1 cellular context compared by ENCODE assay signal in the genomic region with DNA sequence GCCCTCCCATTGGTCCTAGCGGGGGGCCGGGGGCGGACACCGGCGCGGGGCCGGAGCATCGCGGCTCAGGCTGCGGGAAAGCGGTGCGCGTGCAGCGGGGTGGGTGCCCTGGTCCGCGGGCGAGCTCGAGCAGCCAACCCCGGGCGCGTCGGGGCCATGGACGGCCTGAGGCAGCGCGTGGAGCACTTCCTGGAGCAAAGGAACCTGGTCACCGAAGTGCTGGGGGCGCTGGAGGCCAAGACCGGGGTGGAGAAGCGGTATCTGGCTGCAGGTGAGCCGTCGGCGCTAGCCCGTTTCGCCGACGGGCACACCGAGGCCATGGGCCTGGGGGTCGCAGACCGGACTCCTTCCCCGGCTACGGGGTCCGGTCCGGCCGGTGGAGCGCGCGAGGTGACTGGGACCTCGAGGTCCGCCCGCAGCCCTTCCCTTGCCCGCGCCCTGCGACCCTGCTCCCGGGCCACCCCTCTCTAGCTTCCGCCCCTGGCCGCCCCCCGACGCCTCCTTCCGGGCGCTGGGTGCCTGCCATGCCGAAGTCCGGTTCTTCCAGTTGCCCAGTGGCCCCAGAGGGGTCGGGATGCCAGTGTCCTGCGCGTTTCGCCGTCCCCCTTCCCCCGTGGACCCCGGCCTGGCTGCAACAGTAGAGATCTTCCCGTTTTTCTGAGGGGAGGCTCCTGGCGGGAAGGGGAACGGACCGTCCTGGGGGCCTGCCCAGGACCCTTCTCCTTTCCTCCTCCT.
A peak's percentile ranks its signal among the peaks of the same experiment; 100 is the strongest.
TF ChIP-seq lines count a peak whose summit lies in the region.

A gene (plus strand): TSS at position 68 of the 735 bp plus-strand sequence. CDS start 89 bp downstream, at position 157.

TF ChIP-seq in GM12878, 131 proteins besides CTCF, POLR2A, EP300 and RAD21 (continued from another document):
- TF ChIP-seq SMARCA5 (IDR thresholded peaks at IDR 0.05) (0 out of 2 replicates have a peak, but pooled peaks have one; percentile 42), DPF2 (IDR thresholded peaks at IDR 0.05) (peak; percentile 51; the same call in 1 of the 2 replicates), TCF7 (IDR thresholded peaks at IDR 0.05; ENCODE audit: borderline replicate concordance) (no peak), BHLHE40 (IDR thresholded peaks at IDR 0.05; ENCODE audit: borderline replicate concordance in 1 of 2, low read depth in 2 of 2, low read length in 1 of 2) (peak in 1 of 2 experiments; percentile 70; a peak in 2 of 4 replicates), GATAD2B (conservative IDR thresholded peaks at IDR 0.05; ENCODE audit: low read depth) (peak; percentile 89), LARP7 (IDR thresholded peaks at IDR 0.05) (peak; percentile 96), MTA3 (IDR thresholded peaks at IDR 0.05; ENCODE audit: borderline replicate concordance, low read length) (no peak), BACH1 (IDR thresholded peaks at IDR 0.05; ENCODE audit: borderline replicate concordance) (peak; percentile 53; the same call in 1 of the 2 replicates), EGR1 (IDR thresholded peaks at IDR 0.05; ENCODE audit: borderline replicate concordance in 1 of 2, low read depth in 2 of 2, low read length in 2 of 2) (peak in 1 of 2 experiments; percentile 58; a peak in 1 of 3 replicates), SRF (IDR thresholded peaks at IDR 0.05; ENCODE audit: low read depth in 2 of 2, low read length in 2 of 2) (no peak), SMAD5 (IDR thresholded peaks at IDR 0.05; ENCODE audit: low read depth) (no peak), CHD1 (IDR thresholded peaks at IDR 0.05; ENCODE audit: low read depth, low read length) (no peak)
- TF ChIP-seq, protein P1, sequence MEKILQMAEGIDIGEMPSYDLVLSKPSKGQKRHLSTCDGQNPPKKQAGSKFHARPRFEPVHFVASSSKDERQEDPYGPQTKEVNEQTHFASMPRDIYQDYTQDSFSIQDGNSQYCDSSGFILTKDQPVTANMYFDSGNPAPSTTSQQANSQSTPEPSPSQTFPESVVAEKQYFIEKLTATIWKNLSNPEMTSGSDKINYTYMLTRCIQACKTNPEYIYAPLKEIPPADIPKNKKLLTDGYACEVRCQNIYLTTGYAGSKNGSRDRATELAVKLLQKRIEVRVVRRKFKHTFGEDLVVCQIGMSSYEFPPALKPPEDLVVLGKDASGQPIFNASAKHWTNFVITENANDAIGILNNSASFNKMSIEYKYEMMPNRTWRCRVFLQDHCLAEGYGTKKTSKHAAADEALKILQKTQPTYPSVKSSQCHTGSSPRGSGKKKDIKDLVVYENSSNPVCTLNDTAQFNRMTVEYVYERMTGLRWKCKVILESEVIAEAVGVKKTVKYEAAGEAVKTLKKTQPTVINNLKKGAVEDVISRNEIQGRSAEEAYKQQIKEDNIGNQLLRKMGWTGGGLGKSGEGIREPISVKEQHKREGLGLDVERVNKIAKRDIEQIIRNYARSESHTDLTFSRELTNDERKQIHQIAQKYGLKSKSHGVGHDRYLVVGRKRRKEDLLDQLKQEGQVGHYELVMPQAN (conservative IDR thresholded peaks at IDR 0.05) = peak; percentile 53; the same call in 1 of the 2 replicates
